In the genomic region with DNA sequence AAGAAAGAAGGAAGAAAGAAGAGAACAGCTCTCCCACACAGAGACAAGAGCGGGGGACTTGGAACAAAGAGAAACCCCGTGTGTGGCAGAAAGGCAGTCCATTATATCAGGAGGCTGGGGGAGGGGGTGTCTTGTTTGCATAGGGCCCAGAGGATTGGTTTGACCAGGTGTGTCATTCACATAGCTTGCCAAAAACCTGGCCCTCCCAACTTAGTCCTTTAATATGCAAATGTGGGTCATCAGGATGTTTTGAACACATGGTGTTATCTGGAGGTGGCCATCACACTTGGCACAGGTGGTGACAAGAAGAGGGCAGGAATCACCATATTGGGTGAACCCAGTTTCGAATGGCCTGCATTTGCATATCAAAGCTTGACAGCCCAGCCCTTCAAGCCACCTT, we compare ENCODE assay signal across 21 cellular contexts.
"Had no signal": no experiment of that assay in that cellular context is flagged by ENCODE, and none has a peak within 500 bp of the region (broad histone marks: within the 10 kb centered on the region; RNA-seq: fewer than 3 reads in every experiment).

No MANE protein-coding gene starts in this region.

- DNase-seq: activated CD4-positive, alpha-beta T cell treated with anti-CD3 and anti-CD28 coated beads, Interleukin-2, amount 10 ng/mL, durations not matched to agents 24 days and 14 days; activated CD4-positive, CD25-positive, alpha-beta regulatory T cell; activated CD8-positive, alpha-beta memory T cell treated with anti-CD3 and anti-CD28 coated beads, Interleukin-2, amount 50 U/mL, for 4 hours; activated naive CD4-positive, alpha-beta T cell treated with anti-CD3 and anti-CD28 coated beads for 36 hours; activated T-cell treated with anti-CD3 and anti-CD28 coated beads, Interleukin-2, amount 50 U/mL, for 4 hours; anterior cingulate cortex; central memory CD4-positive, alpha-beta T cell; cortex of kidney; gastrocnemius medialis; heart right ventricle; lower lobe of right lung; natural killer cell; stimulated activated CD4-positive, alpha-beta T cell treated with anti-CD3 and anti-CD28 coated beads, Interleukin-4, amount 100 ng/mL, for 1 hour; stimulated activated naive CD8-positive, alpha-beta T cell treated with anti-CD3 and anti-CD28 coated beads, Interleukin-15, amount 100 ng/mL, for 72 hours; T-helper 1 cell; T-helper 9 cell had no signal

- H3K4me3 ChIP-seq: gastrocnemius medialis, heart right ventricle, lower lobe of right lung, smooth muscle cell had no signal

- H3K4me1 Mint-ChIP-seq: brain had no signal

- H3K4me1 ChIP-seq: gastrocnemius medialis, heart right ventricle, lower lobe of right lung, parathyroid adenoma had no signal

- H3K4me3 Mint-ChIP-seq: activated CD4-positive, alpha-beta T cell treated with anti-CD3 and anti-CD28 coated beads, Interleukin-2, amount 10 ng/mL, durations not matched to agents 24 days and 14 days; activated naive CD4-positive, alpha-beta T cell treated with anti-CD3 and anti-CD28 coated beads for 36 hours; activated T-cell treated with anti-CD3 and anti-CD28 coated beads, Interleukin-2, amount 50 U/mL, for 4 hours; brain; natural killer cell; stimulated activated naive CD8-positive, alpha-beta T cell treated with anti-CD3 and anti-CD28 coated beads, Interleukin-15, amount 100 ng/mL, for 72 hours had no signal

- H2AFZ ChIP-seq: parathyroid adenoma had no signal

- H3K9me3 ChIP-seq: gastrocnemius medialis, heart right ventricle, lower lobe of right lung had no signal

- H3K27ac Mint-ChIP-seq: activated CD4-positive, alpha-beta T cell treated with anti-CD3 and anti-CD28 coated beads, Interleukin-2, amount 10 ng/mL, durations not matched to agents 24 days and 14 days; activated naive CD4-positive, alpha-beta T cell treated with anti-CD3 and anti-CD28 coated beads for 36 hours; brain; natural killer cell; stimulated activated naive CD8-positive, alpha-beta T cell treated with anti-CD3 and anti-CD28 coated beads, Interleukin-15, amount 100 ng/mL, for 72 hours had no signal

- H3K4me2 ChIP-seq: smooth muscle cell had no signal

- H3K79me2 ChIP-seq: parathyroid adenoma had no signal

- ATAC-seq: activated T-cell treated with anti-CD3 and anti-CD28 coated beads, Interleukin-2, amount 50 U/mL, for 4 hours; esophagus mucosa; gastrocnemius medialis; heart right ventricle; lower lobe of right lung; natural killer cell; sciatic nerve; stimulated activated naive CD8-positive, alpha-beta T cell treated with anti-CD3 and anti-CD28 coated beads, Interleukin-15, amount 100 ng/mL, for 72 hours had no signal

- H3K36me3 Mint-ChIP-seq: brain, natural killer cell had no signal

- H3K27ac ChIP-seq: gastrocnemius medialis, heart right ventricle, lower lobe of right lung, parathyroid adenoma had no signal

- H3K9me3 Mint-ChIP-seq: activated CD4-positive, alpha-beta T cell treated with anti-CD3 and anti-CD28 coated beads, Interleukin-2, amount 10 ng/mL, durations not matched to agents 24 days and 14 days; activated naive CD4-positive, alpha-beta T cell treated with anti-CD3 and anti-CD28 coated beads for 36 hours; activated T-cell treated with anti-CD3 and anti-CD28 coated beads, Interleukin-2, amount 50 U/mL, for 4 hours; brain; natural killer cell; stimulated activated naive CD8-positive, alpha-beta T cell treated with anti-CD3 and anti-CD28 coated beads, Interleukin-15, amount 100 ng/mL, for 72 hours had no signal

- H3K27me3 Mint-ChIP-seq: activated CD4-positive, alpha-beta T cell treated with anti-CD3 and anti-CD28 coated beads, Interleukin-2, amount 10 ng/mL, durations not matched to agents 24 days and 14 days; stimulated activated naive CD8-positive, alpha-beta T cell treated with anti-CD3 and anti-CD28 coated beads, Interleukin-15, amount 100 ng/mL, for 72 hours had no signal

- H3K27me3 ChIP-seq: gastrocnemius medialis had no signal

- H3K9ac ChIP-seq: parathyroid adenoma had no signal

- H3K36me3 ChIP-seq: gastrocnemius medialis, heart right ventricle, lower lobe of right lung had no signal
